Comparison of ENCODE assay signal across 18 cellular contexts in the genomic region with DNA sequence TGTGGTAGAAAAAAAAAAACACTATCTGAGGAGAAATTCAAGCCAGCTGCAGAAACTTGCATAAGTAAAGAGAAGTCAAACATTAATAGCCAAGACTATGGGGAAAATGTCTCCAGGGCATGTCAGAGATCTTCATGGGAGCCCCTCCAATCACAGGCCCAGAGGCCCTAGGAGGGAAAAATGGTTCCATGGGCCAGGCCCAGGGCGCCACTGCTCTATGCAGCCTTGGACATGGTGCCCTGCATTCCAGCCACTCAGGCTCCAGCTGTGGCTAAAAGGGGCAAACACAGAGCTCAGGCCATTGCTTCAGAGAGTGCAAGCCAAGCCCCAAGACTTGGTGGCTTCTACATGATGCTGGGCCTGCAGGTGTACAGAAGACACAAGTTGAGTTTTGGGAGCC.
DNase-seq lines count a peak whose midpoint lies in the region; ATAC-seq and TF ChIP-seq lines count a peak whose summit lies in the region.
"Had no signal": no experiment of that assay in that cellular context is flagged by ENCODE, and none has a peak within 500 bp of the region (broad histone marks: within the 10 kb centered on the region; RNA-seq: fewer than 3 reads in every experiment).

No MANE protein-coding gene starts in this region.

- H2BK5ac ChIP-seq in mesenchymal stem cell (ENCODE audit: low read depth, low read length, poor library complexity, severe bottlenecking), result no peak overlapping the region

- H3K27ac ChIP-seq in mesenchymal stem cell (ENCODE audit: low read length, poor library complexity, severe bottlenecking) (peak overlapping the region; percentile 32), spleen (no peak overlapping the region), mammary epithelial cell (ENCODE audit: insufficient read depth, low read depth, low read length) (no peak overlapping the region), vagina (no peak overlapping the region)
- H3K27ac ChIP-seq: A549 had no signal

- H3K79me1 ChIP-seq in mesenchymal stem cell (replicated peaks; ENCODE audit: low read length, poor library complexity, severe bottlenecking), result peaks cover 2% of the 10 kb centered on the region

- no peak overlapping the region for H2BK15ac ChIP-seq in mesenchymal stem cell (ENCODE audit: low read depth, poor library complexity, severe bottlenecking)

- H3K36me3 Mint-ChIP-seq in activated naive CD8-positive, alpha-beta T cell, result peaks cover 58% of the 10 kb centered on the region
- peaks cover 72% of the 10 kb centered on the region for H3K36me3 Mint-ChIP-seq in activated naive CD8-positive, alpha-beta T cell treated with anti-CD3 and anti-CD28 coated beads, Interleukin-2, amount 50 U/mL, for 24 hours (ENCODE audit: low read depth)

- H4K20me1 ChIP-seq in mammary epithelial cell (ENCODE audit: insufficient read depth, low read length), result no peaks in the 10 kb centered on the region

- H3K14ac ChIP-seq in mesenchymal stem cell (ENCODE audit: low read length in 2 of 2), result no peak overlapping the region

- H3K36me3 ChIP-seq in mesenchymal stem cell (ENCODE audit: control insufficient read depth in 1 of 2, insufficient read depth in 2 of 2, low read depth in 1 of 2, low read length in 2 of 2), result peaks cover 7 to 10% of the 10 kb centered on the region in 2 experiments
- peaks cover 0 to 58% (median 7%) of the 10 kb centered on the region in 6 donors for H3K36me3 ChIP-seq in spleen
- peaks cover 2% of the 10 kb centered on the region for H3K36me3 ChIP-seq in mammary epithelial cell (ENCODE audit: insufficient read depth, low read length)
- H3K36me3 ChIP-seq in vagina, result no peaks in the 10 kb centered on the region
- H3K36me3 ChIP-seq: HAP-1 had no signal

- dilution Hi-C loops in mammary epithelial cell (cut with HindIII; ENCODE audit: low sequenced_read_pairs), result no loop called here

- H3K9ac ChIP-seq in mesenchymal stem cell (ENCODE audit: low read length), result no peak overlapping the region
- H3K9ac ChIP-seq in mammary epithelial cell (ENCODE audit: insufficient read depth, low read length), result no peak overlapping the region

- CTCF ChIA-PET in mammary epithelial cell (lab: Charles Lee; ENCODE audit: low non-redundant PET), result no interaction called here

- H3K4me2 ChIP-seq in mesenchymal stem cell (ENCODE audit: low read length, poor library complexity, severe bottlenecking) (no peak overlapping the region), mammary epithelial cell (ENCODE audit: insufficient read depth, low read depth, low read length) (no peak overlapping the region)
- H3K4me2 ChIP-seq: A549 had no signal

- intact Hi-C loops in spleen (cut with DNase I; ENCODE audit: low total_unique reads), result no loop called here
- intact Hi-C loops in mammary epithelial cell (cut with micrococcal nuclease), result no loop called here
- intact Hi-C loops in vagina (cut with DNase I), result no loop called here

- WGBS in mesenchymal stem cell, result 88% methylated on average over 1 of the region's 1 CpG
- WGBS in spleen, 5 donors, result 93 to 100% (median 96%) methylated on average over 1 of the region's 1 CpG
- WGBS in mammary epithelial cell (ENCODE audit: low coverage, missing lambda C conversion rate), result 100% methylated on average over 1 of the region's 1 CpG

- H3K27me3 ChIP-seq in mesenchymal stem cell (ENCODE audit: control insufficient read depth in 1 of 2, insufficient read depth in 1 of 2, low read length in 2 of 2) (no peaks in the 10 kb centered on the region), spleen (replicated peaks in 1 of 7) (no peaks in the 10 kb centered on the region), mammary epithelial cell (ENCODE audit: insufficient read depth, low read length) (no peaks in the 10 kb centered on the region), vagina (no peaks in the 10 kb centered on the region)

- no peak overlapping the region for H2AK5ac ChIP-seq in mesenchymal stem cell (ENCODE audit: low read length, severe bottlenecking)

- TF ChIP-seq POLR2A in spleen (IDR thresholded peaks at IDR 0.05), result no peak
- TF ChIP-seq POLR2A in vagina (IDR thresholded peaks at IDR 0.05), result no peak

- H2AFZ ChIP-seq in mesenchymal stem cell (ENCODE audit: low read depth, low read length) (no peak overlapping the region), mammary epithelial cell (ENCODE audit: low read depth, low read length) (no peak overlapping the region)

- H3K27me3 Mint-ChIP-seq in activated naive CD8-positive, alpha-beta T cell, result no peaks in the 10 kb centered on the region
- no peaks in the 10 kb centered on the region for H3K27me3 Mint-ChIP-seq in activated naive CD8-positive, alpha-beta T cell treated with anti-CD3 and anti-CD28 coated beads, Interleukin-2, amount 50 U/mL, for 24 hours
- H3K27me3 Mint-ChIP-seq: CD4-positive, alpha-beta memory T cell had no signal

- H4K8ac ChIP-seq in mesenchymal stem cell (ENCODE audit: low read length), result no peak overlapping the region

- H3K27ac Mint-ChIP-seq in activated naive CD8-positive, alpha-beta T cell, result peak overlapping the region; percentile 76
- no peak overlapping the region for H3K27ac Mint-ChIP-seq in activated naive CD8-positive, alpha-beta T cell treated with anti-CD3 and anti-CD28 coated beads, Interleukin-2, amount 50 U/mL, for 24 hours
- H3K27ac Mint-ChIP-seq: CD4-positive, alpha-beta memory T cell had no signal

- no peak overlapping the region for H3K4me3 Mint-ChIP-seq in activated naive CD8-positive, alpha-beta T cell
- no peak overlapping the region for H3K4me3 Mint-ChIP-seq in activated naive CD8-positive, alpha-beta T cell treated with anti-CD3 and anti-CD28 coated beads, Interleukin-2, amount 50 U/mL, for 24 hours

- no TSS peak for BruUV-seq in mammary epithelial cell (replicated peaks; lab: Mats Ljungman, UMichigan)

- H3K4ac ChIP-seq in mesenchymal stem cell (ENCODE audit: low read depth in 1 of 2, low read length in 2 of 2), result no peak overlapping the region

- TF ChIP-seq CTCF in spleen (IDR thresholded peaks at IDR 0.05 in 8 of 11, conservative IDR thresholded peaks at IDR 0.05 in 3 of 11), result no peak
- TF ChIP-seq CTCF in mammary epithelial cell (conservative IDR thresholded peaks at IDR 0.05 in 1 of 2, IDR thresholded peaks at IDR 0.05 in 1 of 2; ENCODE audit: extremely low read depth in 1 of 2, insufficient read depth in 1 of 2, low read depth in 1 of 2, low read length in 2 of 2), result no peak
- no peak for TF ChIP-seq CTCF in vagina (IDR thresholded peaks at IDR 0.05)

- H3K9me3 ChIP-seq in mesenchymal stem cell (ENCODE audit: control insufficient read depth, low read length) (no peaks in the 10 kb centered on the region), spleen (peaks cover 0 to 17% (median 0%) of the 10 kb centered on the region in 8 donors), mammary epithelial cell (replicated peaks; ENCODE audit: insufficient read depth, low read length) (no peaks in the 10 kb centered on the region), vagina (no peaks in the 10 kb centered on the region)
- H3K9me3 ChIP-seq: A549, HAP-1 had no signal

- H2BK120ac ChIP-seq in mesenchymal stem cell (ENCODE audit: low read depth, low read length), result no peak overlapping the region

- H3K4me3 ChIP-seq in mesenchymal stem cell (ENCODE audit: insufficient read depth in 1 of 2, low read depth in 1 of 2, low read length in 2 of 2) (no peak overlapping the region), spleen (no peak overlapping the region), mammary epithelial cell (replicated peaks in 1 of 3; ENCODE audit: insufficient read depth in 1 of 3, low read depth in 2 of 3, low read length in 3 of 3) (no peak overlapping the region), vagina (no peak overlapping the region)
- H3K4me3 ChIP-seq: A549, HAP-1 had no signal

- H3K4me1 Mint-ChIP-seq in activated naive CD8-positive, alpha-beta T cell (ENCODE audit: low read depth), result peaks cover 18% of the 10 kb centered on the region
- H3K4me1 Mint-ChIP-seq in activated naive CD8-positive, alpha-beta T cell treated with anti-CD3 and anti-CD28 coated beads, Interleukin-2, amount 50 U/mL, for 24 hours, result peaks cover 24% of the 10 kb centered on the region

- no peak overlapping the region for H2BK12ac ChIP-seq in mesenchymal stem cell (ENCODE audit: low read length in 2 of 2)

- ATAC-seq in activated naive CD8-positive, alpha-beta T cell treated with anti-CD3 and anti-CD28 coated beads, Interleukin-2, amount 50 U/mL, for 24 hours, result no peak
- ATAC-seq: A549 had no signal

- H3K4me1 ChIP-seq in mesenchymal stem cell (ENCODE audit: control insufficient read depth, insufficient read depth, low read depth, low read length) (peaks cover 4% of the 10 kb centered on the region), spleen (no peaks in the 10 kb centered on the region), mammary epithelial cell (ENCODE audit: insufficient read depth, low read length) (no peaks in the 10 kb centered on the region), vagina (no peaks in the 10 kb centered on the region)
- H3K4me1 ChIP-seq: A549, HAP-1 had no signal

- H3K79me2 ChIP-seq in mammary epithelial cell (ENCODE audit: insufficient read depth, low read length), result no peaks in the 10 kb centered on the region

- no peak overlapping the region for H3K23ac ChIP-seq in mesenchymal stem cell (ENCODE audit: low read length in 2 of 2)

- peaks cover 18% of the 10 kb centered on the region for H3K9me3 Mint-ChIP-seq in activated naive CD8-positive, alpha-beta T cell (ENCODE audit: low read depth)
- H3K9me3 Mint-ChIP-seq in activated naive CD8-positive, alpha-beta T cell treated with anti-CD3 and anti-CD28 coated beads, Interleukin-2, amount 50 U/mL, for 24 hours, result peaks cover 52% of the 10 kb centered on the region

- no peak for DNase-seq in activated naive CD8-positive, alpha-beta T cell treated with anti-CD3 and anti-CD28 coated beads, Interleukin-2, amount 50 U/mL, for 24 hours
- DNase-seq in mesenchymal stem cell (no peak), spleen (peak; percentile 51), mammary epithelial cell (no peak), vagina (ENCODE audit: extremely low spot score in 2 of 2) (no peak)
- DNase-seq: 8988T; ACHN; AML-193; C1 segment of cervical spinal cord; Calu3; CD4-positive, alpha-beta memory T cell; COR-L47; DMS53; DND-41; GOT3 had no signal

- H3K18ac ChIP-seq in mesenchymal stem cell (ENCODE audit: low read depth in 1 of 2, low read length in 2 of 2), result no peak overlapping the region

- in situ Hi-C loops in mammary epithelial cell (cut with MboI; ENCODE audit: low sequenced_read_pairs in 2 of 2), result no loop called here

- no peak overlapping the region for H4K91ac ChIP-seq in mesenchymal stem cell (ENCODE audit: low read length)
